In the genomic region with DNA sequence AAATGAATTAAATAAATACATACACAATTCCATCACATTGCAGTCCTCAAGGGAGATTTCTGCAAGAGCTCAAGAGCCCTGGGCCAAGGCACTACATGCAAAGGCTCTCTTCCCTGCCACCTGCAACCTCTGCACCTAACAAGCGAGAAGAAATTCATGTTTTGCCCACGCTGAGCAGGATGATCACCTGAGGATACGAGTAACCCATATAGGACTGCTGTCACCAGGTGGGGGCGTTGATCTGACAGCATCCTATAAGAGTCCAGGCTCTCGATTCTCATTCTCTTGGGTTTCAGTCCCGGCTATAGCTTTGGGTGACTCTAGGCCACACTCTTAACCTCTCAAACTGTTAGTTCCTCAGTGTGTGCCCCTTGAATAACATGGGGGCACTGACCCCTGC, we compare ENCODE assay signal across 27 cellular contexts. TPM values are rescaled to one million over a fixed set of nuclear protein-coding genes. Genes with fewer than 3 reads are reported as not detected.
DNase-seq lines count a peak whose midpoint lies in the region; ATAC-seq, FAIRE-seq and TF ChIP-seq lines count a peak whose summit lies in the region.
"Had no signal": no experiment of that assay in that cellular context is flagged by ENCODE, and none has a peak within 500 bp of the region (broad histone marks: within the 10 kb centered on the region; RNA-seq: fewer than 3 reads in every experiment).

No MANE protein-coding gene starts in this region.

- H3K27ac Mint-ChIP-seq in activated naive CD4-positive, alpha-beta T cell treated with anti-CD3 and anti-CD28 coated beads for 36 hours: no peak overlapping the region
- H3K27ac Mint-ChIP-seq: activated CD4-positive, alpha-beta T cell treated with anti-CD3 and anti-CD28 coated beads, Interleukin-2, amount 10 ng/mL, durations not matched to agents 7 days and 5 days; activated naive CD8-positive, alpha-beta T cell treated with anti-CD3 and anti-CD28 coated beads for 36 hours; immature natural killer cell; neural progenitor cell had no signal

- H3K4me1 ChIP-seq in OCI-LY1 (ENCODE audit: insufficient read depth, low read length, severe bottlenecking): no peaks in the 10 kb centered on the region
- H3K4me1 ChIP-seq in neuronal stem cell (ENCODE audit: control insufficient read depth in 2 of 2, insufficient read depth in 1 of 2, low read depth in 1 of 2, low read length in 2 of 2): peaks cover 0 to under 1% of the 10 kb centered on the region in 2 donors
- no peaks in the 10 kb centered on the region for H3K4me1 ChIP-seq in uterus
- no peaks in the 10 kb centered on the region for H3K4me1 ChIP-seq in upper lobe of right lung
- H3K4me1 ChIP-seq: neural progenitor cell, psoas muscle had no signal

- no peak overlapping the region for H2BK120ac ChIP-seq in neuronal stem cell (ENCODE audit: low read depth, low read length)

- H3K9me3 Mint-ChIP-seq in activated naive CD4-positive, alpha-beta T cell treated with anti-CD3 and anti-CD28 coated beads for 36 hours: no peaks in the 10 kb centered on the region
- H3K9me3 Mint-ChIP-seq: activated CD4-positive, alpha-beta T cell treated with anti-CD3 and anti-CD28 coated beads, Interleukin-2, amount 10 ng/mL, durations not matched to agents 7 days and 5 days; activated naive CD8-positive, alpha-beta T cell treated with anti-CD3 and anti-CD28 coated beads for 36 hours; immature natural killer cell; neural progenitor cell had no signal

- no peak overlapping the region for H4K91ac ChIP-seq in neuronal stem cell (ENCODE audit: low read depth, low read length, poor library complexity)

- no peak overlapping the region for H3K4me3 Mint-ChIP-seq in activated naive CD4-positive, alpha-beta T cell treated with anti-CD3 and anti-CD28 coated beads for 36 hours
- H3K4me3 Mint-ChIP-seq: activated CD4-positive, alpha-beta T cell treated with anti-CD3 and anti-CD28 coated beads, Interleukin-2, amount 10 ng/mL, durations not matched to agents 7 days and 5 days; activated naive CD8-positive, alpha-beta T cell treated with anti-CD3 and anti-CD28 coated beads for 36 hours; CD4-positive, CD25-positive, alpha-beta regulatory T cell; immature natural killer cell; neural progenitor cell had no signal

- no peaks in the 10 kb centered on the region for H3K79me2 ChIP-seq in OCI-LY1 (ENCODE audit: insufficient read depth, low read length)

- H3K4me2 ChIP-seq in OCI-LY1 (ENCODE audit: low read length) (no peak overlapping the region), neuronal stem cell (ENCODE audit: insufficient read depth, low read length, poor library complexity, severe bottlenecking) (no peak overlapping the region)
- H3K4me2 ChIP-seq: neural progenitor cell had no signal

- peak; percentile 54 for DNase-seq in activated naive CD4-positive, alpha-beta T cell treated with anti-CD3 and anti-CD28 coated beads for 36 hours
- no peak for DNase-seq in activated naive CD4-positive, alpha-beta T cell treated with anti-CD3 and anti-CD28 coated beads, Interleukin-2, amount 50 U/mL, for 16 hours
- DNase-seq in GM18507 (ENCODE audit: extremely low spot score, insufficient read length, low read depth) (no peak), neuronal stem cell (ENCODE audit: low spot score) (no peak), uterus (no peak), NCI-H2107 treated with DMSO at 0.1 percent for 48 hours (lab: John Stamatoyannopoulos, UW; ENCODE audit: unreplicated experiment) (no peak), upper lobe of right lung (no peak)
- DNase-seq: activated CD4-positive, alpha-beta T cell treated with anti-CD3 and anti-CD28 coated beads, Interleukin-2, amount 10 ng/mL, durations not matched to agents 7 days and 5 days; activated naive CD8-positive, alpha-beta T cell treated with anti-CD3 and anti-CD28 coated beads for 36 hours; DMS153; foreskin fibroblast; immature natural killer cell; Kasumi-1; left ventricle myocardium superior; NCI-H1092 treated with DMSO at 0.1 percent for 48 hours; NCI-H2081 treated with DMSO at 0.1 percent for 48 hours; NCI-H510A; psoas muscle; SIG-M5; stimulated activated CD4-positive, alpha-beta T cell treated with anti-CD3 and anti-CD28 coated beads, Interleukin-1b, Interleukin-23, amount 100 ng/mL, for 48 hours; stimulated activated naive CD4-positive, alpha-beta T cell had no signal

- TF ChIP-seq CTCF in OCI-LY1 (IDR thresholded peaks at IDR 0.05; ENCODE audit: low read length) (peak; percentile 31; the same call in 1 of the 2 replicates), uterus (IDR thresholded peaks at IDR 0.05) (no peak), upper lobe of right lung (IDR thresholded peaks at IDR 0.05) (no peak)

- H3K27me3 ChIP-seq in OCI-LY1 (ENCODE audit: insufficient read depth, low read length) (no peaks in the 10 kb centered on the region; the same call in 1 of the 2 replicates), neuronal stem cell (ENCODE audit: control insufficient read depth in 3 of 3, insufficient read depth in 3 of 3, low read depth in 1 of 3, low read length in 3 of 3) (peaks cover 0 to 53% (median 0%) of the 10 kb centered on the region in 3 experiments), uterus (no peaks in the 10 kb centered on the region), upper lobe of right lung (no peaks in the 10 kb centered on the region)
- H3K27me3 ChIP-seq: neural progenitor cell had no signal

- no peaks in the 10 kb centered on the region for H3K27me3 Mint-ChIP-seq in activated naive CD4-positive, alpha-beta T cell treated with anti-CD3 and anti-CD28 coated beads for 36 hours (ENCODE audit: low read depth)
- H3K27me3 Mint-ChIP-seq: activated CD4-positive, alpha-beta T cell treated with anti-CD3 and anti-CD28 coated beads, Interleukin-2, amount 10 ng/mL, durations not matched to agents 7 days and 5 days; activated naive CD8-positive, alpha-beta T cell treated with anti-CD3 and anti-CD28 coated beads for 36 hours had no signal

- H4K8ac ChIP-seq in neuronal stem cell (ENCODE audit: low read depth, low read length): no peak overlapping the region

- CTCF ChIA-PET in activated naive CD4-positive, alpha-beta T cell treated with anti-CD3 and anti-CD28 coated beads for 36 hours (lab: Charles Lee): interaction anchor here (0.6 to 3.0 kb wide), 6 partner anchors 9 to 225 kb away, joined by 3 to 14 read pairs (median 4); a partner anchor contains a TSS

- no peaks in the 10 kb centered on the region for H3K36me3 Mint-ChIP-seq in activated naive CD4-positive, alpha-beta T cell treated with anti-CD3 and anti-CD28 coated beads for 36 hours (ENCODE audit: low read depth)
- H3K36me3 Mint-ChIP-seq: activated naive CD8-positive, alpha-beta T cell treated with anti-CD3 and anti-CD28 coated beads for 36 hours; CD4-positive, CD25-positive, alpha-beta regulatory T cell; immature natural killer cell; neural progenitor cell had no signal

- no peaks in the 10 kb centered on the region for H3K79me1 ChIP-seq in neuronal stem cell (ENCODE audit: low read depth, low read length)

- H3K4me1 Mint-ChIP-seq in activated naive CD4-positive, alpha-beta T cell treated with anti-CD3 and anti-CD28 coated beads for 36 hours (ENCODE audit: low read depth): peaks cover 5% of the 10 kb centered on the region

- no peak overlapping the region for H2BK5ac ChIP-seq in neuronal stem cell (ENCODE audit: low read length)

- H2BK12ac ChIP-seq in neuronal stem cell (ENCODE audit: low read length): no peak overlapping the region

- H2BK15ac ChIP-seq in neuronal stem cell (ENCODE audit: low read length): no peak overlapping the region

- H3K9ac ChIP-seq in OCI-LY1 (ENCODE audit: low read length) (no peak overlapping the region), neuronal stem cell (ENCODE audit: low read depth, low read length, poor library complexity) (peak overlapping the region; percentile 63)
- H3K9ac ChIP-seq: neural progenitor cell had no signal

- no peaks in the 10 kb centered on the region for H3K36me3 ChIP-seq in OCI-LY1 (ENCODE audit: insufficient read depth, low read length)
- no peaks in the 10 kb centered on the region for H3K36me3 ChIP-seq in neuronal stem cell (replicated peaks in 1 of 2; ENCODE audit: control insufficient read depth in 2 of 2, insufficient read depth in 2 of 2, low read length in 2 of 2)
- H3K36me3 ChIP-seq in uterus: no peaks in the 10 kb centered on the region
- H3K36me3 ChIP-seq in upper lobe of right lung: no peaks in the 10 kb centered on the region
- H3K36me3 ChIP-seq: neural progenitor cell, thoracic aorta had no signal

- ATAC-seq in upper lobe of right lung: no peak
- ATAC-seq: left ventricle myocardium superior, mucosa of descending colon, psoas muscle had no signal

- FAIRE-seq in GM18507 (lab: Jason Lieb, UNC): peak; percentile 46

- WGBS in neuronal stem cell (ENCODE audit: extremely low coverage in 2 of 2, insufficient read length in 2 of 2, insufficient replicate concordance in 1 of 2), 2 donors: no CpG with 5 or more reads among the region's 6 CpGs

- TF ChIP-seq POLR2A in uterus (IDR thresholded peaks at IDR 0.05): no peak

- H3K18ac ChIP-seq in neuronal stem cell (ENCODE audit: low read length): no peak overlapping the region

- no peak overlapping the region for H3K23ac ChIP-seq in neuronal stem cell (ENCODE audit: low read depth, low read length, poor library complexity)

- no peaks in the 10 kb centered on the region for H4K20me1 ChIP-seq in OCI-LY1 (ENCODE audit: insufficient read depth, low read length)

- H3K9me2 ChIP-seq in OCI-LY1 (ENCODE audit: low read depth, low read length): no peaks in the 10 kb centered on the region

- H2AFZ ChIP-seq in OCI-LY1 (ENCODE audit: low read length): no peak overlapping the region
- H2AFZ ChIP-seq in neuronal stem cell (ENCODE audit: low read length): no peak overlapping the region
- H2AFZ ChIP-seq: neural progenitor cell had no signal

- H3K14ac ChIP-seq in neuronal stem cell (ENCODE audit: low read length): no peak overlapping the region

- H3K4ac ChIP-seq in neuronal stem cell (ENCODE audit: low read length): no peak overlapping the region

- H3K9me3 ChIP-seq in OCI-LY1 (ENCODE audit: low read length): no peaks in the 10 kb centered on the region
- peaks cover 0 to 2% of the 10 kb centered on the region in 2 donors for H3K9me3 ChIP-seq in neuronal stem cell (replicated peaks in 1 of 2; ENCODE audit: control insufficient read depth in 2 of 2, insufficient read depth in 1 of 2, low read depth in 1 of 2, low read length in 2 of 2)
- H3K9me3 ChIP-seq in uterus: no peaks in the 10 kb centered on the region
- H3K9me3 ChIP-seq in upper lobe of right lung: no peaks in the 10 kb centered on the region
- H3K9me3 ChIP-seq: mucosa of descending colon, psoas muscle, thoracic aorta had no signal

- H3K27ac ChIP-seq in OCI-LY1 (ENCODE audit: low read depth, low read length, poor library complexity, severe bottlenecking) (no peak overlapping the region), neuronal stem cell (replicated peaks; ENCODE audit: low read length) (no peak overlapping the region), uterus (no peak overlapping the region), upper lobe of right lung (no peak overlapping the region)
- H3K27ac ChIP-seq: neural progenitor cell, psoas muscle, thoracic aorta had no signal

- no peak overlapping the region for H2AK5ac ChIP-seq in neuronal stem cell (ENCODE audit: low read depth, low read length)

- H3K4me3 ChIP-seq in OCI-LY1 (ENCODE audit: low read depth, low read length, poor library complexity, severe bottlenecking) (no peak overlapping the region), neuronal stem cell (ENCODE audit: low read length in 2 of 2) (no peak overlapping the region), uterus (no peak overlapping the region), upper lobe of right lung (no peak overlapping the region)
- H3K4me3 ChIP-seq: mucosa of descending colon, neural progenitor cell, psoas muscle, thoracic aorta had no signal

- intact Hi-C loops in activated naive CD4-positive, alpha-beta T cell treated with anti-CD3 and anti-CD28 coated beads for 36 hours (cut with micrococcal nuclease): no loop called here
- intact Hi-C loops in uterus (cut with DNase I; ENCODE audit: low total_unique reads): no loop called here
- intact Hi-C loops in upper lobe of right lung (cut with DNase I): no loop called here

- H3F3A ChIP-seq in OCI-LY1 (ENCODE audit: insufficient read depth, low read length): no peaks in the 10 kb centered on the region

RNA-seq across cellular contexts. Expression of a gene that starts 18.7 kb away (rescaled TPM):
- under 1 TPM; 0.21 to 0.30 TPM for total RNA-seq in activated naive CD4-positive, alpha-beta T cell treated with anti-CD3 and anti-CD28 coated beads for 36 hours
- 1.1 TPM for polyA plus RNA-seq in neuronal stem cell (2013, experiment 1 of 2)
- 0.97 TPM for polyA plus RNA-seq in neuronal stem cell (2013, experiment 2 of 2)
- total RNA-seq in uterus (1 to 10 TPM in 2 of 4 donors, not detected in 2; 1.2 to 1.5 TPM), upper lobe of right lung (31.4 TPM)
- total RNA-seq: activated naive CD8-positive, alpha-beta T cell treated with anti-CD3 and anti-CD28 coated beads for 36 hours; left ventricle myocardium superior; skeletal muscle tissue had no signal
- polyA plus RNA-seq: CD4-positive, CD25-positive, alpha-beta regulatory T cell had no signal

Comparison
In these comparisons a context has a peak if more than half of its experiments do, and no peak if none do; other contexts are left out.
1. RNA of a gene that starts 18.7 kb away (total RNA-seq): 31.4 TPM in upper lobe of right lung (single experiment); 1.2 to 1.5 TPM in uterus and 0.21 to 0.30 TPM in activated naive CD4-positive, alpha-beta T cell treated with anti-CD3 and anti-CD28 coated beads for 36 hours; every median in the first group is over 10 times any median in the second.